In genomic region chr1:28591708-28592313, GRCh38 we compare ENCODE assay signal across 8 cellular contexts. TPM values are rescaled to one million over a fixed set of nuclear protein-coding genes. Genes with fewer than 3 reads are reported as not detected.
A peak's percentile ranks its signal among the peaks of the same experiment; 100 is the strongest.
DNase-seq lines count a peak whose midpoint lies in the region; ATAC-seq and TF ChIP-seq lines count a peak whose summit lies in the region.

Gene RAB42, plus strand, starts transcription at chr1:28592265. Its CDS starts 247 bp downstream, at chr1:28592512.

- H3K4me1 ChIP-seq in ACC112 (ENCODE audit: control insufficient read depth, insufficient read depth, low read length, unreplicated experiment): peaks cover 4% of the 10 kb centered on the region
- peaks cover 0 to 4% of the 10 kb centered on the region in 2 donors for H3K4me1 ChIP-seq in esophagus (ENCODE audit: control insufficient read depth in 2 of 2, insufficient read depth in 2 of 2, low read length in 1 of 2)

- H3K4me1 Mint-ChIP-seq in naive thymus-derived CD8-positive, alpha-beta T cell: peaks cover 3 to 15% (median 8%) of the 10 kb centered on the region in 4 donors

- H3K9me3 ChIP-seq in esophagus (ENCODE audit: control insufficient read depth in 2 of 2, insufficient read depth in 1 of 2, low read depth in 1 of 2, low read length in 1 of 2): no peaks in the 10 kb centered on the region

- peaks cover 0 to 11% (median 3%) of the 10 kb centered on the region in 5 donors for H3K27me3 Mint-ChIP-seq in naive thymus-derived CD8-positive, alpha-beta T cell

- H3K79me2 ChIP-seq in ACC112 (ENCODE audit: control insufficient read depth, insufficient read depth, low read length, unreplicated experiment): no peaks in the 10 kb centered on the region

- peak within 1 kb of the TSS; percentile 77 to 88 (median 84) for H3K4me3 Mint-ChIP-seq in naive thymus-derived CD8-positive, alpha-beta T cell

- H3K36me3 ChIP-seq in ACC112 (ENCODE audit: insufficient read depth, low read length): no peaks in the 10 kb centered on the region
- no peaks in the 10 kb centered on the region for H3K36me3 ChIP-seq in esophagus (ENCODE audit: control insufficient read depth in 2 of 2, insufficient read depth in 2 of 2, low read length in 1 of 2)

- peak within 1 kb of the TSS; percentile 90 for H2AFZ ChIP-seq in ACC112 (ENCODE audit: low read length, unreplicated experiment)

- H3K27me3 ChIP-seq in ACC112 (ENCODE audit: insufficient read depth, low read length) (no peaks in the 10 kb centered on the region), esophagus (ENCODE audit: control insufficient read depth in 1 of 2, insufficient read depth in 2 of 2, low read length in 2 of 2) (no peaks in the 10 kb centered on the region)

- CTCF ChIA-PET in RWPE1 (lab: Yijun Ruan, JAX): no interaction called here

- H3K27ac ChIP-seq in ACC112 (ENCODE audit: low read depth, low read length) (no peak within 1 kb of the TSS), RWPE1 (peak within 1 kb of the TSS; percentile 45), esophagus (ENCODE audit: low read depth in 2 of 2, low read length in 1 of 2) (peak within 1 kb of the TSS in 1 of 2 donors; percentile 2)

- 25 to 33% methylated on average over 13 of the region's 13 CpGs for WGBS in esophagus, 2 donors

- H3K27ac Mint-ChIP-seq in naive thymus-derived CD8-positive, alpha-beta T cell: peak within 1 kb of the TSS in 4 of 10 donors; percentile 19 to 82 (median 42)

- TF ChIP-seq CTCF in RWPE1 (conservative IDR thresholded peaks at IDR 0.05; ENCODE audit: low read depth): no peak

- POLR2A ChIA-PET in RWPE1 (lab: Yijun Ruan, JAX; ENCODE audit: low non-redundant PET): no interaction called here
- POLR2A ChIA-PET in naive thymus-derived CD8-positive, alpha-beta T cell (lab: Charles Lee): interaction anchor here (4.5 kb wide), 1 partner anchor 11 kb away, joined by 33 read pairs; no protein-coding TSS in a partner anchor

- peaks cover 0 to 3% (median 0%) of the 10 kb centered on the region in 3 donors for H3K36me3 Mint-ChIP-seq in naive thymus-derived CD8-positive, alpha-beta T cell

- H3K4me3 ChIP-seq in ACC112 (ENCODE audit: low read depth, low read length) (peak within 1 kb of the TSS; percentile 76), esophagus (ENCODE audit: low read depth in 1 of 2, low read length in 2 of 2) (peak within 1 kb of the TSS; percentile 40 to 44)

- ATAC-seq in GM18861 (IDR thresholded peaks at IDR 0.05; ENCODE audit: unreplicated experiment) (peak; percentile 31), GM21528 (IDR thresholded peaks at IDR 0.05; ENCODE audit: low FRiP score, unreplicated experiment) (no peak)
- ATAC-seq in naive thymus-derived CD8-positive, alpha-beta T cell: peak; percentile 66 to 69

- DNase-seq in RWPE1 (ENCODE audit: low spot score) (no peak), globus pallidus (ENCODE audit: low spot score) (no peak), epidermal melanocyte (ENCODE audit: insufficient read length, low spot score) (no peak)
- DNase-seq in naive thymus-derived CD8-positive, alpha-beta T cell: no peak

- H3K9me3 Mint-ChIP-seq in naive thymus-derived CD8-positive, alpha-beta T cell: no peaks in the 10 kb centered on the region

RNA-seq across cellular contexts. Expression of gene RAB42, which starts in this region (rescaled TPM):
- under 1 TPM; 0.51 to 0.96 TPM for polyA plus RNA-seq in esophagus
- not detected for total RNA-seq in naive thymus-derived CD8-positive, alpha-beta T cell
- polyA plus RNA-seq in naive thymus-derived CD8-positive, alpha-beta T cell: not detected

Comparison
In these comparisons a context has a peak if more than half of its experiments do, and no peak if none do; other contexts are left out.
1. Peak in ATAC-seq in naive thymus-derived CD8-positive, alpha-beta T cell; RNA of the gene not detected or under 1 TPM.